ENCODE assay signal across 1 cellular context in genomic region chr11:62124186-62125113, GRCh38.
TF ChIP-seq lines count a peak whose summit lies in the region.

No MANE protein-coding gene starts in this region.

TF ChIP-seq in GM23338, 12 proteins besides CTCF, POLR2A, EP300 and RAD21:
- TF ChIP-seq ZNF462 (CRISPR knock-in tag; IDR thresholded peaks at IDR 0.05) (no peak), REST (IDR thresholded peaks at IDR 0.05; ENCODE audit: unreplicated experiment) (no peak), STAT1 (IDR thresholded peaks at IDR 0.05; ENCODE audit: unreplicated experiment) (no peak), ETS1 (IDR thresholded peaks at IDR 0.05) (no peak), POLR2AphosphoS5 (IDR thresholded peaks at IDR 0.05; ENCODE audit: low read depth) (no peak), ZNF114 (CRISPR knock-in tag; IDR thresholded peaks at IDR 0.05) (no peak), CREB1 (CRISPR knock-in tag; IDR thresholded peaks at IDR 0.05; ENCODE audit: low read depth) (no peak), NANOG (IDR thresholded peaks at IDR 0.05; ENCODE audit: borderline replicate concordance) (no peak), EZH2phosphoT487 (IDR thresholded peaks at IDR 0.05; ENCODE audit: unreplicated experiment) (no peak), EZH2 (IDR thresholded peaks at IDR 0.05; ENCODE audit: low read depth, unreplicated experiment) (no peak), ZNF331 (CRISPR knock-in tag; IDR thresholded peaks at IDR 0.05; ENCODE audit: low read depth) (no peak), JUNB (IDR thresholded peaks at IDR 0.05; ENCODE audit: unreplicated experiment) (no peak)
